In the genomic region with DNA sequence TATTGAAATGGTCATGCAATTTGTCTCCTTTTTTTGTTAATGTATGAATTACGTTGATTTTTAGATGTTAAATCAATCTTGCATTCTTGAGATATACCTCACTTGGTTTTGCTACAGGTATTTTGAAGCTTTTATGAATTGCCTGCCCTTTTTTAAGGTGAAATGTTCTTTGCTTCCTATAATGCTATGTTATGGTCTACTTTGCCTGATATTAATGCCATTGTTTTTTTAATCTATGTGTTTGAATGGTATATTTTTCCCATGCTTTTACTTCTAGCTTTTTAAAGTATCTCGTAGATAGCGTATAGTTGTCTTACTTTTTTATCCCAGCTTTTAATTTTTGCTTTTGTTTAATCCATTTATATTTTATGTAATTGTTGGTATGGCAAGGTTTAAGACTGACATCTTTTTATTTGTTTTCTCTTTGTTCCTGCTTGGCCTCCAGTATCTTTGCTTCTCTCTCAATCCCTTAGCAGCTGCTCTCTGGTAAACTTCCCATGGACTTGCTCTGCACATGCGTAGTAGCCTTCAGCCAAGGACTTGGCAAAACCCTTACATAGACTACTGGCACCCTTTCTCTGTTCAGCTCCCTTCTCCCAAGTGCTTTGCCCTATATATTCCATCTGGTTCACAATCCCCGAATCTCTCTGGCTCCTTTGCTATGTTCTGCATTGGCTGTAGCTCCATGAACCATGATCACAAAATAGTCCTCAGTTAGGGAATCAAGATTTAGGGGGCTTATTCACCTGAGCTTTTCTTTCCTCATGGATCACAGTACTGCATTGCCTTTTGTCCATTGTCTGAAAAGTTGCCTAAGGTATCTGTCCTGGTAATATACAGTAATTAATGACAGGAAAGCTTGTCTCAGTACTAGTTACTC, we compare ENCODE assay signal across 20 cellular contexts. TPM values are rescaled to one million over a fixed set of nuclear protein-coding genes. Genes with fewer than 3 reads are reported as not detected.
DNase-seq lines count a peak whose midpoint lies in the region; ATAC-seq and TF ChIP-seq lines count a peak whose summit lies in the region.
"Had no signal": no experiment of that assay in that cellular context is flagged by ENCODE, and none has a peak within 500 bp of the region (broad histone marks: within the 10 kb centered on the region; RNA-seq: fewer than 3 reads in every experiment).

No MANE protein-coding gene starts in this region.

- no peaks in the 10 kb centered on the region for H3K27me3 ChIP-seq in body of pancreas
- H3K27me3 ChIP-seq in psoas muscle (ENCODE audit: insufficient read depth in 3 of 3, low read length in 2 of 3) = no peaks in the 10 kb centered on the region
- H3K27me3 ChIP-seq in WERI-Rb-1 (ENCODE audit: insufficient read depth, low read depth, severe bottlenecking) = no peaks in the 10 kb centered on the region
- H3K27me3 ChIP-seq in sigmoid colon = no peaks in the 10 kb centered on the region

- DNase-seq in LNCaP clone FGC (ENCODE audit: low read depth) (peak; percentile 76), body of pancreas (peak; percentile 80 to 88 (median 84)), left lobe of liver (ENCODE audit: low spot score) (peak; percentile 71), psoas muscle (no peak), SIG-M5 treated with dmso at 0.1 percent for 504 hours (lab: John Stamatoyannopoulos, UW; ENCODE audit: unreplicated experiment) (no peak), osteocyte (ENCODE audit: extremely low spot score, unreplicated experiment) (no peak), WERI-Rb-1 (no peak), sigmoid colon (no peak)
- DNase-seq: activated CD4-positive, alpha-beta T cell treated with anti-CD3 and anti-CD28 coated beads for 48 hours; activated T-cell treated with anti-CD3 and anti-CD28 coated beads, Interleukin-2, amount 50 U/mL, for 48 hours; aorta; GDM1; H7; lower lobe of right lung; NCI-H226; PC-9; stimulated activated CD4-positive, alpha-beta T cell treated with anti-CD3 and anti-CD28 coated beads, Interleukin-4, amount 100 ng/mL, for 24 hours; stimulated activated naive CD4-positive, alpha-beta T cell had no signal

- no peak for TF ChIP-seq EP300 in sigmoid colon (IDR thresholded peaks at IDR 0.05)

- H3K9me3 ChIP-seq in body of pancreas (no peaks in the 10 kb centered on the region), psoas muscle (no peaks in the 10 kb centered on the region), WERI-Rb-1 (ENCODE audit: severe bottlenecking) (no peaks in the 10 kb centered on the region), sigmoid colon (no peaks in the 10 kb centered on the region)
- H3K9me3 ChIP-seq: lower lobe of right lung had no signal

- no peak overlapping the region for H3K4me3 Mint-ChIP-seq in osteocyte (ENCODE audit: unreplicated experiment)
- H3K4me3 Mint-ChIP-seq: CD14-positive monocyte; T-helper 1 cell treated with Interleukin-12 subunit alpha and Interleukin-12 subunit beta and Interleukin-4 antibody, amounts not matched to agents 30 μg/mL and 1 μg/mL, for 36 hours had no signal

- no peak for TF ChIP-seq POLR2A in body of pancreas (IDR thresholded peaks at IDR 0.05)
- no peak for TF ChIP-seq POLR2A in sigmoid colon (IDR thresholded peaks at IDR 0.05)

- H3K4me1 ChIP-seq in body of pancreas (peaks cover 57% of the 10 kb centered on the region), psoas muscle (peaks cover 29% of the 10 kb centered on the region), sigmoid colon (peaks cover 0 to 6% (median 0%) of the 10 kb centered on the region in 4 donors)
- H3K4me1 ChIP-seq: lower lobe of right lung had no signal

- H3K36me3 Mint-ChIP-seq in osteocyte (ENCODE audit: unreplicated experiment) = peaks cover 2% of the 10 kb centered on the region

- H3K27ac ChIP-seq in body of pancreas (peak overlapping the region; percentile 36 to 74 (median 56)), psoas muscle (no peak overlapping the region), WERI-Rb-1 (no peak overlapping the region), sigmoid colon (no peak overlapping the region)
- H3K27ac ChIP-seq: lower lobe of right lung, PC-9 had no signal

- no peak for TF ChIP-seq CTCF in LNCaP clone FGC (IDR thresholded peaks at IDR 0.05; ENCODE audit: control insufficient read depth, extremely low read depth, insufficient read depth)
- TF ChIP-seq CTCF in body of pancreas (IDR thresholded peaks at IDR 0.05) = no peak
- no peak for TF ChIP-seq CTCF in psoas muscle (IDR thresholded peaks at IDR 0.05)
- TF ChIP-seq CTCF in osteocyte (IDR thresholded peaks at IDR 0.05) = no peak
- no peak for TF ChIP-seq CTCF in WERI-Rb-1 (IDR thresholded peaks at IDR 0.05; ENCODE audit: low read depth, low read length)
- no peak for TF ChIP-seq CTCF in sigmoid colon (IDR thresholded peaks at IDR 0.05)

- H3K36me3 ChIP-seq in body of pancreas (replicated peaks in 1 of 2; ENCODE audit: insufficient read depth in 1 of 2, low read depth in 2 of 2) = no peaks in the 10 kb centered on the region
- no peaks in the 10 kb centered on the region for H3K36me3 ChIP-seq in psoas muscle (ENCODE audit: insufficient read depth in 1 of 2, low read depth in 1 of 2)
- peaks cover 5% of the 10 kb centered on the region for H3K36me3 ChIP-seq in WERI-Rb-1
- no peaks in the 10 kb centered on the region for H3K36me3 ChIP-seq in sigmoid colon
- H3K36me3 ChIP-seq: lower lobe of right lung had no signal

- H3K9me3 Mint-ChIP-seq in osteocyte (ENCODE audit: unreplicated experiment) = no peaks in the 10 kb centered on the region
- H3K9me3 Mint-ChIP-seq: T-helper 1 cell treated with Interleukin-12 subunit alpha and Interleukin-12 subunit beta and Interleukin-4 antibody, amounts not matched to agents 30 μg/mL and 1 μg/mL, for 36 hours had no signal

- peaks cover 34% of the 10 kb centered on the region for H3K4me1 Mint-ChIP-seq in osteocyte (ENCODE audit: unreplicated experiment)

- WGBS in body of pancreas, 2 donors = 41 to 47% methylated on average over 5 of the region's 5 CpGs
- 58 to 60% (median 59%) methylated on average over 5 of the region's 5 CpGs for WGBS in psoas muscle, 3 donors
- 86 to 88% methylated on average over 5 of the region's 5 CpGs for WGBS in sigmoid colon, 2 donors

- ATAC-seq in body of pancreas (peak; percentile 97), left lobe of liver (peak; percentile 91), psoas muscle (peak; percentile 61 to 97 (median 90))
- ATAC-seq: lower lobe of right lung had no signal

- H3K4me3 ChIP-seq in LNCaP clone FGC (ENCODE audit: low read depth, low read length) (no peak overlapping the region), body of pancreas (no peak overlapping the region), psoas muscle (no peak overlapping the region), WERI-Rb-1 (ENCODE audit: low read depth, low read length) (no peak overlapping the region), sigmoid colon (no peak overlapping the region)
- H3K4me3 ChIP-seq: lower lobe of right lung, PC-9 had no signal

- H3K27me3 Mint-ChIP-seq in osteocyte (ENCODE audit: unreplicated experiment) = no peaks in the 10 kb centered on the region

- intact Hi-C loops in body of pancreas (cut with DNase I) = no loop called here
- intact Hi-C loops in psoas muscle (cut with DNase I) = loop anchor here in 1 of 2 donors (10.0 kb wide), 1 partner anchor 96 kb away; no protein-coding TSS in a partner anchor
- intact Hi-C loops in sigmoid colon (cut with DNase I) = loop anchor here (10.0 kb wide), 1 partner anchor 1706 kb away; a partner anchor contains a TSS

- no peak overlapping the region for H3K27ac Mint-ChIP-seq in osteocyte (ENCODE audit: unreplicated experiment)
- H3K27ac Mint-ChIP-seq: T-helper 1 cell treated with Interleukin-12 subunit alpha and Interleukin-12 subunit beta and Interleukin-4 antibody, amounts not matched to agents 30 μg/mL and 1 μg/mL, for 36 hours had no signal

RNA-seq across cellular contexts. Expression of a gene that starts 8.4 kb away (rescaled TPM):
- 10 to 100 TPM; 12.2 to 12.5 TPM for total RNA-seq in body of pancreas
- 16.4 TPM for total RNA-seq in left lobe of liver
- 10 to 100 TPM; 15.0 to 21.4 (median 17.9) TPM for total RNA-seq in psoas muscle
- polyA plus RNA-seq in psoas muscle = 10 to 100 TPM in 2 of 3 donors, 1 to 10 TPM in 1; 4.7 to 11.3 (median 10.6) TPM
- 20.9 and 23.1 TPM in 2 replicates for total RNA-seq in osteocyte
- 10 to 100 TPM; 11.4 to 13.2 (median 12.6) TPM for total RNA-seq in sigmoid colon
- polyA plus RNA-seq in sigmoid colon = 1 to 10 TPM; 6.0 to 8.3 (median 6.9) TPM

Comparison
In these comparisons a context has a peak if more than half of its experiments do, and no peak if none do; other contexts are left out.
1. DNase-seq: peak in LNCaP clone FGC (single experiment), body of pancreas (4 of 4) and left lobe of liver (single experiment); none in psoas muscle (0 of 2), SIG-M5 treated with dmso at 0.1 percent for 504 hours (single experiment), osteocyte (single experiment), WERI-Rb-1 (single experiment) and sigmoid colon (single experiment).
2. H3K27ac ChIP-seq: peak in body of pancreas (4 of 4); none in psoas muscle (single experiment), WERI-Rb-1 (single experiment) and sigmoid colon (0 of 4).
3. Peak in every context shown above with its lines, with median percentiles within 50 percentile points of each other: ATAC-seq.